Comparison of ENCODE assay signal across 13 cellular contexts in the genomic region with DNA sequence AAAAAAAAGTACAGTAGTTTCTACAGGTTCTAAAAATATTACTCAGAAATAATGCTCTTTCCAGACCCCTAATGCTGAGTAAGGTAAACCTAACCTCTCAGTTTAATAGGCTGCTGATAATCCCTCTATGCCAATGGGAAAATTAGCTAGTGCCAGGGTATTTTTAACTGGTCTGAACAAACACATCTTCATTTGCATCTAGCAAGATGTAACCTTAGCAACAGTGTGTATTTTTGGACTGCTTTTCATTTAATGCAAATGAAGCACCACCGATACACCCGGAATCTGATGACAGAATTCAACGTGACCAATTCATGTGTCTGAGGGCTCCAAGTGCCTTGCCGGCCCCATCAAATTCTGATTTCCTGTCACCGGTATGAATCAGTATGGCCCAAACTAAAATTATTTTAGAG. TPM values are rescaled to one million over a fixed set of nuclear protein-coding genes. Genes with fewer than 3 reads are reported as not detected.
DNase-seq lines count a peak whose midpoint lies in the region; ATAC-seq and TF ChIP-seq lines count a peak whose summit lies in the region.
"Had no signal": no experiment of that assay in that cellular context is flagged by ENCODE, and none has a peak within 500 bp of the region (broad histone marks: within the 10 kb centered on the region; RNA-seq: fewer than 3 reads in every experiment).

No MANE protein-coding gene starts in this region.

- TF ChIP-seq POLR2A in gastrocnemius medialis (IDR thresholded peaks at IDR 0.05): no peak

- TF ChIP-seq CTCF in gastrocnemius medialis (IDR thresholded peaks at IDR 0.05 in 4 of 5, conservative IDR thresholded peaks at IDR 0.05 in 1 of 5): no peak

- H3K27ac ChIP-seq in gastrocnemius medialis: no peak overlapping the region
- H3K27ac ChIP-seq: coronary artery had no signal

- no peak overlapping the region for H3K4me3 ChIP-seq in gastrocnemius medialis
- H3K4me3 ChIP-seq: coronary artery had no signal

- no peaks in the 10 kb centered on the region for H3K9me3 ChIP-seq in gastrocnemius medialis

- no peaks in the 10 kb centered on the region for H3K27me3 ChIP-seq in gastrocnemius medialis

- intact Hi-C loops in gastrocnemius medialis (cut with DNase I; ENCODE audit: low total_unique reads): no loop called here

- ATAC-seq in GM18502 (IDR thresholded peaks at IDR 0.05; ENCODE audit: poor library complexity, unreplicated experiment) (peak; percentile 87), GM21390 (IDR thresholded peaks at IDR 0.05; ENCODE audit: unreplicated experiment) (peak; percentile 86), HG03342 (IDR thresholded peaks at IDR 0.05; ENCODE audit: unreplicated experiment) (peak; percentile 88), gastrocnemius medialis (no peak)

- H3K36me3 ChIP-seq in gastrocnemius medialis: no peaks in the 10 kb centered on the region

- H3K4me1 ChIP-seq in gastrocnemius medialis: no peaks in the 10 kb centered on the region

- DNase-seq in cerebellum (ENCODE audit: low spot score): peak; percentile 26
- no peak for DNase-seq in NCI-H1694 (lab: John Stamatoyannopoulos, UW)
- DNase-seq in stimulated activated CD4-positive, alpha-beta T cell treated with anti-CD3 and anti-CD28 coated beads, Interleukin-12 subunit alpha, Interleukin-12 subunit beta, amount 100 ng/mL, for 4 hours: no peak
- no peak for DNase-seq in AG08395 (ENCODE audit: low spot score)
- no peak for DNase-seq in gastrocnemius medialis
- DNase-seq: activated T-cell treated with anti-CD3 and anti-CD28 coated beads, Interleukin-2, amount 50 U/mL, for 24 hours; DMS79 treated with DMSO at 0.1 percent for 48 hours; MV-4-11; stimulated activated CD4-positive, alpha-beta T cell treated with anti-CD3 and anti-CD28 coated beads, Interleukin-1b, Interleukin-23, amount 100 ng/mL, for 48 hours had no signal

- in situ Hi-C loops in gastrocnemius medialis (cut with MboI; ENCODE audit: low sequenced_read_pairs in 4 of 4): no loop called here

RNA-seq across cellular contexts. Expression of gene CYRIA, which starts 47.4 kb away (rescaled TPM):
- total RNA-seq in cerebellum (28.2 TPM), gastrocnemius medialis (1 to 10 TPM; 3.3 to 8.0 (median 4.5) TPM)

Comparison
In these comparisons a context has a peak if more than half of its experiments do, and no peak if none do; other contexts are left out.
1. ATAC-seq: peak in GM18502 (single experiment), GM21390 (single experiment) and HG03342 (single experiment); none in gastrocnemius medialis (0 of 2).